Comparison of ENCODE assay signal across 8 cellular contexts in the genomic region with DNA sequence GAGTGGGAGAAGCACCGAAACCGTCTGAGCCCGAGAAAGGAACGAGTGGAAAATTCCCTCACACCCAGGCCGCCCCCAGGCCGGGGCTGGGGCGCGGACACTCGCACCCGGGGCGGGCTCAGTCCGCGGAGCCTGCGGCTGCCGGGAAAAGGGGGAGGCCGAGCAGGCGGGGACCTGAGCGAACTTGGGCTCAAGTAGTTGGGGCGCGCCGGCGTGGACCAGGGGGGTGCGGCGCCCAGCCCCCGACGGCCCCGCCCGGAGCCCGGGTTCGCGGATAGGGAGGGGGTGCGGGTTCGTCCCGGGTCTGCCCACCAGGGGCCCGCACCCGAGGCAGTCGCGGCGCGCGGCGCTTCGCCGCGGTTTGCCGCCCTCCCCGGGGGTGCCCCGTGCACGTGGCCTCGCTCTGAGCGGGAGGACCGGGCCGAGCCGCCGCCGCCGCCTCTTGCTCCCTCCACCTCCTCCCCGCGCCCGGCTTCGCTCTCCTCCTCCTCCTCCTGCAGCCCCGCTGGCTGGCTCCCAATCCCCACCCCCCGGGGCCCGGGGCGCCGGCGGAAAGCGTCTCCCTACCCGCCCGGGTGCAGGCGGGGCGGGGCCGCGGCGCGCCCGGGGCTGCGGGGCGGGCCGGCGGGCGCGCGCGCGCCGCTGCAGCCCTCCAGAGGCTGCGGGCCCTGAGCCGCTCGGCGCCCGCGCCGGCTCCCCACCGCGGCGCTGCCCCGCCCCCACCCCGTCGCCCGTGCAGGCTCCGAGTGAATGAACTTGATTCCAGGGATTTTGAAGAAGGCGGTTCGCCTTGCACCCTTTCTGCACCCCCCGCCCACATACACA. TPM values are rescaled to one million over a fixed set of nuclear protein-coding genes. Genes with fewer than 3 reads are reported as not detected.
A peak's percentile ranks its signal among the peaks of the same experiment; 100 is the strongest.
DNase-seq lines count a peak whose midpoint lies in the region; ATAC-seq and TF ChIP-seq lines count a peak whose summit lies in the region.

No MANE protein-coding gene starts in this region.

- H3K27ac ChIP-seq in CD4-positive, alpha-beta memory T cell (ENCODE audit: low read depth, low read length): no peak overlapping the region
- no peak overlapping the region for H3K27ac ChIP-seq in ectodermal cell (ENCODE audit: insufficient read depth, low read depth, low read length, poor library complexity, severe bottlenecking)

- H3K4me1 ChIP-seq in CD4-positive, alpha-beta memory T cell (ENCODE audit: insufficient read depth, low read length): peaks cover 20% of the 10 kb centered on the region
- peaks cover 9% of the 10 kb centered on the region for H3K4me1 ChIP-seq in ectodermal cell (ENCODE audit: control insufficient read depth, insufficient read depth, low read length)

- WGBS in ectodermal cell, 2 experiments: 0% methylated on average over 101 to 105 of the region's 105 CpGs
- 0 to 1% methylated on average over 8 to 57 of the region's 105 CpGs for WGBS in lower leg skin, 2 donors

- peak overlapping the region in 1 of 2 donors; percentile 34 for H3K4me3 ChIP-seq in CD4-positive, alpha-beta memory T cell (ENCODE audit: low read length in 2 of 2)
- H3K4me3 ChIP-seq in ectodermal cell (ENCODE audit: insufficient read depth, low read depth, low read length) (peak overlapping the region; percentile 56), lower leg skin (ENCODE audit: low read depth, poor library complexity, severe bottlenecking) (peak overlapping the region; percentile 60)

- H3K4me3 Mint-ChIP-seq in CD4-positive, alpha-beta memory T cell: peak overlapping the region; percentile 76 to 89 (median 85)

- no peak for TF ChIP-seq CTCF in lower leg skin (IDR thresholded peaks at IDR 0.05)

- TF ChIP-seq EP300 in Ishikawa (IDR thresholded peaks at IDR 0.05; ENCODE audit: borderline replicate concordance): peak; percentile 2

- no peaks in the 10 kb centered on the region for H3K9me3 ChIP-seq in CD4-positive, alpha-beta memory T cell (ENCODE audit: control insufficient read depth in 1 of 2, low read length in 2 of 2)
- no peaks in the 10 kb centered on the region for H3K9me3 ChIP-seq in ectodermal cell (ENCODE audit: control insufficient read depth, low read length)

- H3K27ac Mint-ChIP-seq in CD4-positive, alpha-beta memory T cell: no peak overlapping the region

- CTCF ChIA-PET in CD4-positive, alpha-beta memory T cell (lab: Charles Lee; ENCODE audit: partially characterized antibody): no interaction called here

- ATAC-seq in GM21528 (IDR thresholded peaks at IDR 0.05; ENCODE audit: low FRiP score, unreplicated experiment): no peak

- POLR2A ChIA-PET in CD4-positive, alpha-beta memory T cell (lab: Charles Lee; ENCODE audit: partially characterized antibody): no interaction called here

- H3K27me3 Mint-ChIP-seq in CD4-positive, alpha-beta memory T cell: peaks cover 24 to 33% of the 10 kb centered on the region in 2 donors

- no peaks in the 10 kb centered on the region for H3K36me3 ChIP-seq in CD4-positive, alpha-beta memory T cell (ENCODE audit: insufficient read depth, low read length)
- H3K36me3 ChIP-seq in ectodermal cell (ENCODE audit: control insufficient read depth, insufficient read depth, low read length): no peaks in the 10 kb centered on the region

- peaks cover 18 to 36% (median 24%) of the 10 kb centered on the region in 4 donors for H3K4me1 Mint-ChIP-seq in CD4-positive, alpha-beta memory T cell

- peaks cover 2 to 10% of the 10 kb centered on the region in 2 donors for H3K36me3 Mint-ChIP-seq in CD4-positive, alpha-beta memory T cell

- intact Hi-C loops in CD4-positive, alpha-beta memory T cell (cut with micrococcal nuclease): loop anchor here (1.0 kb wide), 1 partner anchor 7 kb away; no protein-coding TSS in a partner anchor
- intact Hi-C loops in lower leg skin (cut with DNase I; ENCODE audit: low total_unique reads): no loop called here

- H3K9me3 Mint-ChIP-seq in CD4-positive, alpha-beta memory T cell: peaks cover 0 to 9% (median 5%) of the 10 kb centered on the region in 8 donors

- no peak for TF ChIP-seq POLR2A in lower leg skin (IDR thresholded peaks at IDR 0.05)

- peak in 1 of 5 donors; percentile 21 for DNase-seq in CD4-positive, alpha-beta memory T cell
- peak; percentile 35 for DNase-seq in GM19238 (ENCODE audit: insufficient read length, low spot score)
- DNase-seq in SW480 (ENCODE audit: low spot score): peak; percentile 31
- DNase-seq in lower leg skin (ENCODE audit: low spot score in 2 of 2): peak; percentile 91 to 99
- DNase-seq in stromal cell of bone marrow (ENCODE audit: low read depth): peak; percentile 47

- peaks cover 32% of the 10 kb centered on the region for H3K27me3 ChIP-seq in CD4-positive, alpha-beta memory T cell (ENCODE audit: insufficient read depth, low read length)
- peaks cover 88% of the 10 kb centered on the region for H3K27me3 ChIP-seq in ectodermal cell (ENCODE audit: control insufficient read depth, insufficient read depth, low read length, poor library complexity, severe bottlenecking)

- no peak for TF ChIP-seq RAD21 in Ishikawa (IDR thresholded peaks at IDR 0.05; ENCODE audit: low read depth)

TF ChIP-seq in Ishikawa, 13 proteins besides CTCF, POLR2A, EP300 and RAD21:
- TF ChIP-seq, protein P1, sequence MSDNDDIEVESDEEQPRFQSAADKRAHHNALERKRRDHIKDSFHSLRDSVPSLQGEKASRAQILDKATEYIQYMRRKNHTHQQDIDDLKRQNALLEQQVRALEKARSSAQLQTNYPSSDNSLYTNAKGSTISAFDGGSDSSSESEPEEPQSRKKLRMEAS (IDR thresholded peaks at IDR 0.05): peak; percentile 92
- TF ChIP-seq, protein P2, sequence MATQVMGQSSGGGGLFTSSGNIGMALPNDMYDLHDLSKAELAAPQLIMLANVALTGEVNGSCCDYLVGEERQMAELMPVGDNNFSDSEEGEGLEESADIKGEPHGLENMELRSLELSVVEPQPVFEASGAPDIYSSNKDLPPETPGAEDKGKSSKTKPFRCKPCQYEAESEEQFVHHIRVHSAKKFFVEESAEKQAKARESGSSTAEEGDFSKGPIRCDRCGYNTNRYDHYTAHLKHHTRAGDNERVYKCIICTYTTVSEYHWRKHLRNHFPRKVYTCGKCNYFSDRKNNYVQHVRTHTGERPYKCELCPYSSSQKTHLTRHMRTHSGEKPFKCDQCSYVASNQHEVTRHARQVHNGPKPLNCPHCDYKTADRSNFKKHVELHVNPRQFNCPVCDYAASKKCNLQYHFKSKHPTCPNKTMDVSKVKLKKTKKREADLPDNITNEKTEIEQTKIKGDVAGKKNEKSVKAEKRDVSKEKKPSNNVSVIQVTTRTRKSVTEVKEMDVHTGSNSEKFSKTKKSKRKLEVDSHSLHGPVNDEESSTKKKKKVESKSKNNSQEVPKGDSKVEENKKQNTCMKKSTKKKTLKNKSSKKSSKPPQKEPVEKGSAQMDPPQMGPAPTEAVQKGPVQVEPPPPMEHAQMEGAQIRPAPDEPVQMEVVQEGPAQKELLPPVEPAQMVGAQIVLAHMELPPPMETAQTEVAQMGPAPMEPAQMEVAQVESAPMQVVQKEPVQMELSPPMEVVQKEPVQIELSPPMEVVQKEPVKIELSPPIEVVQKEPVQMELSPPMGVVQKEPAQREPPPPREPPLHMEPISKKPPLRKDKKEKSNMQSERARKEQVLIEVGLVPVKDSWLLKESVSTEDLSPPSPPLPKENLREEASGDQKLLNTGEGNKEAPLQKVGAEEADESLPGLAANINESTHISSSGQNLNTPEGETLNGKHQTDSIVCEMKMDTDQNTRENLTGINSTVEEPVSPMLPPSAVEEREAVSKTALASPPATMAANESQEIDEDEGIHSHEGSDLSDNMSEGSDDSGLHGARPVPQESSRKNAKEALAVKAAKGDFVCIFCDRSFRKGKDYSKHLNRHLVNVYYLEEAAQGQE (IDR thresholded peaks at IDR 0.05; ENCODE audit: low read depth): no peak
- TF ChIP-seq TEAD4 (IDR thresholded peaks at IDR 0.05) (no peak; the same call in 1 of the 2 replicates), ZBTB7A (IDR thresholded peaks at IDR 0.05; ENCODE audit: low read depth) (no peak; the same call in 1 of the 2 replicates), TAF1 (IDR thresholded peaks at IDR 0.05; ENCODE audit: low read depth) (peak; percentile 40; the same call in 1 of the 2 replicates), NFIC (IDR thresholded peaks at IDR 0.05) (peak; percentile 85), CREB1 (IDR thresholded peaks at IDR 0.05; ENCODE audit: low read depth) (no peak), EGR1 (IDR thresholded peaks at IDR 0.05) (no peak), YY1 (IDR thresholded peaks at IDR 0.05; ENCODE audit: low read depth) (no peak), FOXM1 (IDR thresholded peaks at IDR 0.05; ENCODE audit: borderline replicate concordance, low read depth) (no peak), CEBPB (IDR thresholded peaks at IDR 0.05) (no peak), TCF12 (IDR thresholded peaks at IDR 0.05; ENCODE audit: low read depth) (peak; percentile 37)
- TF ChIP-seq, protein P3, sequence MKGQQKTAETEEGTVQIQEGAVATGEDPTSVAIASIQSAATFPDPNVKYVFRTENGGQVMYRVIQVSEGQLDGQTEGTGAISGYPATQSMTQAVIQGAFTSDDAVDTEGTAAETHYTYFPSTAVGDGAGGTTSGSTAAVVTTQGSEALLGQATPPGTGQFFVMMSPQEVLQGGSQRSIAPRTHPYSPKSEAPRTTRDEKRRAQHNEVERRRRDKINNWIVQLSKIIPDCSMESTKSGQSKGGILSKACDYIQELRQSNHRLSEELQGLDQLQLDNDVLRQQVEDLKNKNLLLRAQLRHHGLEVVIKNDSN (IDR thresholded peaks at IDR 0.05): peak; percentile 64

RNA-seq across cellular contexts. Expression of a gene that starts 1.2 kb away (rescaled TPM):
- not detected for total RNA-seq in CD4-positive, alpha-beta memory T cell
- polyA plus RNA-seq in CD4-positive, alpha-beta memory T cell: not detected
- 0.22 TPM for polyA plus RNA-seq in ectodermal cell (2013, experiment 1 of 4)
- 0.25 TPM for polyA plus RNA-seq in ectodermal cell (2013, experiment 2 of 4)
- 0.64 TPM for polyA plus RNA-seq in ectodermal cell (2013, experiment 3 of 4)
- 0.65 TPM for polyA plus RNA-seq in ectodermal cell (2013, experiment 4 of 4)
- total RNA-seq in lower leg skin: 100 to 1,000 TPM in 1 of 4 donors, 10 to 100 TPM in 3; 68.2 to 145 (median 78.6) TPM

Comparison
In these comparisons a context has a peak if more than half of its experiments do, and no peak if none do; other contexts are left out.
1. RNA of a gene that starts 1.2 kb away (total RNA-seq): 68.2 to 145 TPM in lower leg skin; not detected in CD4-positive, alpha-beta memory T cell; every median in the first group is over 10 times any median in the second.